ENCODE assay signal across 8 cellular contexts in genomic region chr9:105405514-105406131, GRCh38. TPM values are rescaled to one million over a fixed set of nuclear protein-coding genes. Genes with fewer than 3 reads are reported as not detected.
DNase-seq lines count a peak whose midpoint lies in the region; ATAC-seq and TF ChIP-seq lines count a peak whose summit lies in the region.

No MANE protein-coding gene starts in this region.

- DNase-seq in DMS 273 treated with DMSO at 0.1 percent for 48 hours (lab: John Stamatoyannopoulos, UW) (peak; percentile 89), HL-60 (ENCODE audit: low read depth in 1 of 2, low spot score in 1 of 2) (peak in 1 of 2 experiments; percentile 54), immature natural killer cell (peak; percentile 77 to 78 (median 78)), ureter (ENCODE audit: low spot score) (no peak), foreskin melanocyte (no peak), body of pancreas (no peak)
- DNase-seq in activated CD4-positive, alpha-beta T cell treated with anti-CD3 and anti-CD28 coated beads for 36 hours: peak; percentile 69

- TF ChIP-seq POLR2A in body of pancreas (IDR thresholded peaks at IDR 0.05): no peak

- intact Hi-C loops in activated CD4-positive, alpha-beta T cell treated with anti-CD3 and anti-CD28 coated beads for 36 hours (cut with DNase I, micrococcal nuclease): loop anchor here (1.0 to 5.0 kb wide), 5 partner anchors 43 to 415 kb away; partner anchors contain the start of gene SLC44A1 (in 2 of the 2)
- intact Hi-C loops in body of pancreas (cut with DNase I): loop anchor here (10.0 kb wide), 1 partner anchor 241 kb away; no protein-coding TSS in a partner anchor

- peaks cover 27% of the 10 kb centered on the region for H3K4me1 Mint-ChIP-seq in activated CD4-positive, alpha-beta T cell treated with anti-CD3 and anti-CD28 coated beads for 36 hours
- peaks cover 30 to 39% of the 10 kb centered on the region in 2 donors for H3K4me1 Mint-ChIP-seq in immature natural killer cell

- POLR2A ChIA-PET in activated CD4-positive, alpha-beta T cell treated with anti-CD3 and anti-CD28 coated beads for 36 hours (lab: Charles Lee): interaction anchor here (0.5 to 1.0 kb wide), 6 partner anchors 17 to 1938 kb away, joined by 3 to 6 read pairs (median 4); no protein-coding TSS in a partner anchor

- peak overlapping the region; percentile 3 for H3K27ac Mint-ChIP-seq in activated CD4-positive, alpha-beta T cell treated with anti-CD3 and anti-CD28 coated beads for 36 hours
- peak overlapping the region; percentile 46 to 85 (median 62) for H3K27ac Mint-ChIP-seq in immature natural killer cell

- no peaks in the 10 kb centered on the region for H3K27me3 ChIP-seq in HL-60 (ENCODE audit: insufficient read depth, poor library complexity, severe bottlenecking)
- no peaks in the 10 kb centered on the region for H3K27me3 ChIP-seq in body of pancreas

- no peaks in the 10 kb centered on the region for H3K9me3 ChIP-seq in body of pancreas

- peak; percentile 95 for ATAC-seq in GM21381 (IDR thresholded peaks at IDR 0.05; ENCODE audit: unreplicated experiment)
- ATAC-seq in activated CD4-positive, alpha-beta T cell treated with anti-CD3 and anti-CD28 coated beads for 36 hours: peak; percentile 92
- ATAC-seq in body of pancreas: no peak

- no peak for TF ChIP-seq CTCF in HL-60 (IDR thresholded peaks at IDR 0.05; ENCODE audit: insufficient read depth, low read length)
- TF ChIP-seq CTCF in body of pancreas (IDR thresholded peaks at IDR 0.05): no peak

- CTCF ChIA-PET in activated CD4-positive, alpha-beta T cell treated with anti-CD3 and anti-CD28 coated beads for 36 hours (lab: Charles Lee): interaction anchor here (0.6 to 1.6 kb wide), 7 partner anchors 10 to 680 kb away, joined by 3 to 7 read pairs (median 3); no protein-coding TSS in a partner anchor

- no peaks in the 10 kb centered on the region for H3K36me3 Mint-ChIP-seq in activated CD4-positive, alpha-beta T cell treated with anti-CD3 and anti-CD28 coated beads for 36 hours (ENCODE audit: low read depth)
- no peaks in the 10 kb centered on the region for H3K36me3 Mint-ChIP-seq in immature natural killer cell

- no peaks in the 10 kb centered on the region for H3K4me1 ChIP-seq in body of pancreas

- peaks cover 9% of the 10 kb centered on the region for H3K9me3 Mint-ChIP-seq in activated CD4-positive, alpha-beta T cell treated with anti-CD3 and anti-CD28 coated beads for 36 hours (ENCODE audit: low read depth)
- peaks cover 0 to 12% (median 5%) of the 10 kb centered on the region in 6 donors for H3K9me3 Mint-ChIP-seq in immature natural killer cell

- H3K27me3 Mint-ChIP-seq in activated CD4-positive, alpha-beta T cell treated with anti-CD3 and anti-CD28 coated beads for 36 hours: peaks cover 66% of the 10 kb centered on the region
- peaks cover 18 to 37% (median 22%) of the 10 kb centered on the region in 3 donors for H3K27me3 Mint-ChIP-seq in immature natural killer cell (ENCODE audit: low read depth in 3 of 3)

- 46 to 59% methylated on average over 6 of the region's 6 CpGs for WGBS in body of pancreas, 2 donors

- H3K36me3 ChIP-seq in body of pancreas (replicated peaks in 1 of 2; ENCODE audit: insufficient read depth in 1 of 2, low read depth in 2 of 2): no peaks in the 10 kb centered on the region

- H3K4me3 Mint-ChIP-seq in activated CD4-positive, alpha-beta T cell treated with anti-CD3 and anti-CD28 coated beads for 36 hours: peak overlapping the region; percentile 21
- H3K4me3 Mint-ChIP-seq in immature natural killer cell: peak overlapping the region; percentile 45 to 79 (median 73)

- no peak overlapping the region for H3K4me3 ChIP-seq in HL-60 (replicated peaks; ENCODE audit: insufficient read depth, low read length)
- H3K4me3 ChIP-seq in body of pancreas: no peak overlapping the region

- H3K27ac ChIP-seq in HL-60 (replicated peaks) (peak overlapping the region; percentile 72), body of pancreas (no peak overlapping the region)

RNA-seq across cellular contexts. Expression of gene FSD1L, which starts 42.2 kb away (rescaled TPM):
- 1 to 10 TPM; 2.4 to 3.0 TPM for total RNA-seq in activated CD4-positive, alpha-beta T cell treated with anti-CD3 and anti-CD28 coated beads for 36 hours
- 1 to 10 TPM in 1 of 3 donors, under 1 TPM in 2; 0.26 to 4.7 (median 0.91) TPM for polyA plus RNA-seq in immature natural killer cell
- 5.0 TPM for total RNA-seq in ureter
- 1 to 10 TPM in 1 of 2 donors, under 1 TPM in 1; 0.66 to 6.0 TPM for total RNA-seq in body of pancreas

Comparison
In these comparisons a context has a peak if more than half of its experiments do, and no peak if none do; other contexts are left out.
1. DNase-seq: peak in DMS 273 treated with DMSO at 0.1 percent for 48 hours (single experiment), activated CD4-positive, alpha-beta T cell treated with anti-CD3 and anti-CD28 coated beads for 36 hours (single experiment) and immature natural killer cell (3 of 3); none in ureter (single experiment), foreskin melanocyte (single experiment) and body of pancreas (0 of 4).